In the genomic region with DNA sequence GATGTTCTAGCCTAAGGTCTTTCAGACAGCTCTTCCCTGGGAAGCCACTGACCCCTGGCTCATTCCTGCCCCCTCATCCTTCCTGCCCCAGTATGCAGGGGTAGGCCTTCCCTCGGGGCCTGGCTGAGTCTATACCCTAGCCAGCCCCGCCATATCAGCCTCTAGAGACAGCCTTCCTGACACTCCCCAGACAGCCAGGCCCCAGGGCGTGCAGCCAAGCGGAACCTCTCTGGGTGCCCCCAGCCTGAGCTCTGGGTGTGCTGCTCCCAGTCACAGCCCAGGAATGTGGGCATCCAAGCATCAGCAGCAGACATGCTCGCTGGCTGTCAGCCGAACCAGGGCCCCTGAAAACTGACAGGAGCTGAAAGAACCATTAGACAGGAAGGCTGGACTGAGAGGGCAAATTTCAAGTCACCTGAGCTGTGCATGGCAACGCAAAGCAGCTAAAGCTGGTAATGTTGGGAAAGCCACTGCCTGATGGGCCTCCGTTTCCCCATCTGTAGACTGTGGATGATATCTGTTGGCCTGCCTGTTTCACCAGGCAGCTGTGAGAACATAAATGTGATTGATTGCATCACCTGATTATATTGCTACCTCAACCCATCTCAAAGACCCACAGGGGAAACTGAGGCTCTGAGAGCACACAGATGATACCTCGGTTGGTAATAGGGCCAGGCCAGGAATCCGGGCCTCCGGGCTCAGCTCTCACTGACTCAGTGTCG, we compare ENCODE assay signal across 9 cellular contexts.
DNase-seq lines count a peak whose midpoint lies in the region; TF ChIP-seq lines count a peak whose summit lies in the region.
"Had no signal": no experiment of that assay in that cellular context is flagged by ENCODE, and none has a peak within 500 bp of the region (broad histone marks: within the 10 kb centered on the region; RNA-seq: fewer than 3 reads in every experiment).

No MANE protein-coding gene starts in this region.

- no peaks in the 10 kb centered on the region for H3K23me2 ChIP-seq in H9 (ENCODE audit: insufficient read length, low read depth, low read length, poor library complexity, severe bottlenecking)

- no peak overlapping the region for H3K56ac ChIP-seq in H9 (ENCODE audit: insufficient read length, low read depth, low read length)

- TF ChIP-seq CTCF in astrocyte of the spinal cord (IDR thresholded peaks at IDR 0.05; ENCODE audit: low read depth, low read length) (no peak), kidney epithelial cell (IDR thresholded peaks at IDR 0.05; ENCODE audit: insufficient read depth, low read length, poor library complexity, severe bottlenecking) (no peak), stomach (IDR thresholded peaks at IDR 0.05) (no peak), H9 (conservative IDR thresholded peaks at IDR 0.05) (no peak), MM.1S (IDR thresholded peaks at IDR 0.05; ENCODE audit: low read length) (no peak)

- no peak overlapping the region for H3T11ph ChIP-seq in H9 (ENCODE audit: low read length)

- intact Hi-C loops in stomach (cut with DNase I; ENCODE audit: low total_unique reads), result no loop called here

- no peak overlapping the region for H2BK15ac ChIP-seq in H9 (ENCODE audit: low read depth, low read length)

- H3F3A ChIP-seq in MM.1S (ENCODE audit: insufficient read depth, low read length), result no peaks in the 10 kb centered on the region

- no peak overlapping the region for H4K5ac ChIP-seq in H9 (ENCODE audit: insufficient read length, low read depth, low read length)

- H3K4ac ChIP-seq in H9 (ENCODE audit: low read depth, low read length), result no peak overlapping the region

- H3K4me3 Mint-ChIP-seq in H9, result no peak overlapping the region

- H2BK20ac ChIP-seq in H9 (ENCODE audit: low read depth, low read length, poor library complexity, severe bottlenecking), result no peak overlapping the region

- 74 to 89% (median 84%) methylated on average over 11 to 12 of the region's 12 CpGs for WGBS in stomach, 5 donors
- WGBS in H9 (ENCODE audit: extremely low coverage, insufficient read length, low lambda C conversion rate), result no CpG with 5 or more reads among the region's 12 CpGs

- H3K4me2 ChIP-seq in H9 (ENCODE audit: insufficient read depth, insufficient read length, low read length) (no peak overlapping the region), MM.1S (ENCODE audit: low read depth, low read length) (no peak overlapping the region)

- H3K4me3 ChIP-seq in astrocyte of the spinal cord (ENCODE audit: low read depth, low read length) (no peak overlapping the region), kidney epithelial cell (ENCODE audit: low read depth, low read length) (no peak overlapping the region), stomach (no peak overlapping the region), MM.1S (ENCODE audit: low read length) (no peak overlapping the region)

- H3K79me2 ChIP-seq in H9 (ENCODE audit: insufficient read depth, low read length) (no peaks in the 10 kb centered on the region), MM.1S (ENCODE audit: low read length) (no peaks in the 10 kb centered on the region)

- no peak overlapping the region for H3K9ac ChIP-seq in H9 (ENCODE audit: extremely low read depth, insufficient read length, low read length)
- no peak overlapping the region for H3K9ac ChIP-seq in MM.1S (ENCODE audit: low read length)

- no peak overlapping the region for H3K14ac ChIP-seq in H9 (ENCODE audit: insufficient read depth, low read length)

- in situ Hi-C loops in astrocyte of the spinal cord (cut with HindIII; ENCODE audit: low sequenced_read_pairs), result no loop called here

- H3K36me3 Mint-ChIP-seq in H9 (ENCODE audit: insufficient read depth in 1 of 3, low read depth in 3 of 3), result peaks cover 0 to 5% (median 0%) of the 10 kb centered on the region in 3 experiments; a peak in 1 of 7 replicates

- no peaks in the 10 kb centered on the region for H4K20me1 ChIP-seq in H9 (ENCODE audit: control insufficient read depth, insufficient read depth, insufficient read length)
- H4K20me1 ChIP-seq in MM.1S (ENCODE audit: insufficient read depth, low read length), result no peaks in the 10 kb centered on the region

- no peaks in the 10 kb centered on the region for H3K9me2 ChIP-seq in MM.1S (replicated peaks; ENCODE audit: insufficient read depth, low read length)

- no peaks in the 10 kb centered on the region for H3K79me1 ChIP-seq in H9 (ENCODE audit: insufficient read depth, low read depth, low read length, poor library complexity, severe bottlenecking)

- H3K9me3 ChIP-seq in stomach, result no peaks in the 10 kb centered on the region
- no peaks in the 10 kb centered on the region for H3K9me3 ChIP-seq in H9 (ENCODE audit: control insufficient read depth, low read depth, low read length)
- H3K9me3 ChIP-seq in MM.1S (replicated peaks; ENCODE audit: insufficient read depth, low read length), result no peaks in the 10 kb centered on the region

- peak overlapping the region in 1 of 3 experiments; percentile 94; a peak in 1 of 7 replicates for H3K27ac Mint-ChIP-seq in H9

- no peak for TF ChIP-seq EP300 in stomach (IDR thresholded peaks at IDR 0.05)

- no peaks in the 10 kb centered on the region for H3K27me3 Mint-ChIP-seq in H9 (ENCODE audit: low read depth)

- DNase-seq in HK-2 (ENCODE audit: unreplicated experiment) (peak; percentile 94), astrocyte of the spinal cord (ENCODE audit: low read depth, low spot score) (peak; percentile 57), kidney epithelial cell (ENCODE audit: low read depth) (peak; percentile 88), stomach (no peak), DMS114 treated with DMSO at 0.1 percent for 48 hours (lab: John Stamatoyannopoulos, UW; ENCODE audit: unreplicated experiment) (no peak), H9 (no peak), MM.1S (no peak), NCI-H1694 (lab: John Stamatoyannopoulos, UW) (no peak)
- DNase-seq: KBM-7 had no signal

- H2AK5ac ChIP-seq in H9 (ENCODE audit: insufficient read length, low read length), result no peak overlapping the region

- H2BK12ac ChIP-seq in H9 (ENCODE audit: insufficient read length, low read depth, low read length), result no peak overlapping the region

- no peak overlapping the region for H2BK120ac ChIP-seq in H9 (ENCODE audit: low read depth, low read length, poor library complexity, severe bottlenecking)

- peaks cover 3 to 4% of the 10 kb centered on the region in 2 experiments; a peak in 2 of 5 replicates for H3K9me3 Mint-ChIP-seq in H9

- H3K23ac ChIP-seq in H9 (ENCODE audit: insufficient read length, low read depth, low read length), result no peak overlapping the region

- H2BK5ac ChIP-seq in H9 (ENCODE audit: insufficient read length, low read length), result no peak overlapping the region

- no peak overlapping the region for H3K18ac ChIP-seq in H9 (ENCODE audit: insufficient read length, low read depth, low read length)

- TF ChIP-seq POLR2A in stomach (IDR thresholded peaks at IDR 0.05), result no peak

- H4K91ac ChIP-seq in H9 (ENCODE audit: insufficient read length, low read depth, low read length), result no peak overlapping the region

- H3K36me3 ChIP-seq in kidney epithelial cell (ENCODE audit: control insufficient read depth, insufficient read depth, low read length) (no peaks in the 10 kb centered on the region), stomach (no peaks in the 10 kb centered on the region), MM.1S (replicated peaks; ENCODE audit: insufficient read depth, low read length) (no peaks in the 10 kb centered on the region)

- H2AFZ ChIP-seq in H9 (ENCODE audit: low read length) (no peak overlapping the region), MM.1S (ENCODE audit: low read length) (no peak overlapping the region)

- no peaks in the 10 kb centered on the region for H3K27me3 ChIP-seq in kidney epithelial cell (ENCODE audit: control insufficient read depth, insufficient read depth, low read length)
- H3K27me3 ChIP-seq in stomach, result no peaks in the 10 kb centered on the region
- H3K27me3 ChIP-seq in H9 (ENCODE audit: insufficient read depth, low read length), result no peaks in the 10 kb centered on the region
- H3K27me3 ChIP-seq in MM.1S (replicated peaks; ENCODE audit: insufficient read depth, low read length), result no peaks in the 10 kb centered on the region

- peaks cover 18 to 25% of the 10 kb centered on the region in 2 experiments for H3K4me1 Mint-ChIP-seq in H9

- no peak overlapping the region for H4K8ac ChIP-seq in H9 (replicated peaks; ENCODE audit: insufficient read length, low read depth, low read length)

- H3K4me1 ChIP-seq in stomach, result peaks cover 0 to 20% (median 3%) of the 10 kb centered on the region in 4 donors
- 0 out of 2 replicates have a peak, but pooled peaks cover 3% of the 10 kb centered on the region for H3K4me1 ChIP-seq in H9 (ENCODE audit: insufficient read depth, low read length)
- H3K4me1 ChIP-seq in MM.1S (ENCODE audit: low read length), result peaks cover 6% of the 10 kb centered on the region; the same call in 1 of the 2 replicates

- peak overlapping the region in 4 of 5 donors; percentile 58 to 71 (median 66) for H3K27ac ChIP-seq in stomach
- no peak overlapping the region for H3K27ac ChIP-seq in H9 (ENCODE audit: insufficient read length, low read depth, low read length)
- H3K27ac ChIP-seq in MM.1S (ENCODE audit: low read length), result no peak overlapping the region

Comparison
In these comparisons a context has a peak if more than half of its experiments do, and no peak if none do; other contexts are left out.
1. DNase-seq: peak in HK-2 (single experiment), astrocyte of the spinal cord (single experiment) and kidney epithelial cell (single experiment); none in stomach (single experiment), DMS114 treated with DMSO at 0.1 percent for 48 hours (single experiment), H9 (single experiment), MM.1S (single experiment) and NCI-H1694 (single experiment).
2. H3K27ac ChIP-seq: peak in stomach (4 of 5); none in H9 (single experiment) and MM.1S (single experiment).